15 cellular contexts compared by ENCODE assay signal in the genomic region with DNA sequence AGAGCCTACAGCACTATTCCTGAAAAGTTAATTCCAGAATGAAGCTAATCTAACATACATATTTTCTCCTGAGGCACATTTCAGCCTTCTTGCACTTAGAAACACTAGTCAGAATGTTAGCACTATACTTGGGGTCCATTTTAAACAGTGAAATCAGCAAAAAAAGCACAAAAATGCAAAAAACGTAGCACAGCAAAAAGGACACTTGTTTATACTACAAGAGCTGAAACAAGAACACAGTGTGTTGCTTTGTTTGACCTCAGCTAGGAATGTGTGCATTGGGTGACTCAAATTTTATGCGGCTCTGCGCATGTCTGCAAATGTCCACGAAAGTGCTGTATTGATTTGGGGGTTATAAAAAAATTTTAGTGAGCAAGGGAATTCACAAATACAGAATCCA.
DNase-seq lines count a peak whose midpoint lies in the region; ATAC-seq and TF ChIP-seq lines count a peak whose summit lies in the region.
"Had no signal": no experiment of that assay in that cellular context is flagged by ENCODE, and none has a peak within 500 bp of the region (broad histone marks: within the 10 kb centered on the region; RNA-seq: fewer than 3 reads in every experiment).

No MANE protein-coding gene starts in this region.

- H3K27me3 ChIP-seq in PC-3 (ENCODE audit: low read length) (no peaks in the 10 kb centered on the region), brain microvascular endothelial cell (replicated peaks) (no peaks in the 10 kb centered on the region), left lung (no peaks in the 10 kb centered on the region), lower lobe of right lung (ENCODE audit: low read depth) (no peaks in the 10 kb centered on the region)

- H2AFZ ChIP-seq in PC-3 (ENCODE audit: low read length), result peak overlapping the region; percentile 43; the same call in 1 of the 2 replicates
- H2AFZ ChIP-seq: GM23248 had no signal

- no peaks in the 10 kb centered on the region for H3K9me3 ChIP-seq in PC-3 (ENCODE audit: low read length)
- no peaks in the 10 kb centered on the region for H3K9me3 ChIP-seq in left lung
- no peaks in the 10 kb centered on the region for H3K9me3 ChIP-seq in lower lobe of right lung

- no TSS peak for BruUV-seq in PC-3 (replicated peaks; lab: Mats Ljungman, UMichigan)

- H3K4me3 ChIP-seq in PC-3 (ENCODE audit: low read length) (no peak overlapping the region), brain microvascular endothelial cell (ENCODE audit: low read depth, low read length) (no peak overlapping the region), left lung (no peak overlapping the region), lower lobe of right lung (no peak overlapping the region)
- H3K4me3 ChIP-seq: GM23248 had no signal

- H3K27ac ChIP-seq in PC-3 (ENCODE audit: low read length) (no peak overlapping the region), brain microvascular endothelial cell (peak overlapping the region; percentile 35), left lung (no peak overlapping the region), lower lobe of right lung (no peak overlapping the region)
- H3K27ac ChIP-seq: GM23248 had no signal

- H3K36me3 ChIP-seq in PC-3 (ENCODE audit: low read depth, low read length), result no peaks in the 10 kb centered on the region
- no peaks in the 10 kb centered on the region for H3K36me3 ChIP-seq in brain microvascular endothelial cell (replicated peaks)
- no peaks in the 10 kb centered on the region for H3K36me3 ChIP-seq in left lung
- no peaks in the 10 kb centered on the region for H3K36me3 ChIP-seq in lower lobe of right lung

- in situ Hi-C loops in brain microvascular endothelial cell (cut with HindIII; ENCODE audit: low pct_ligation_motif_present, low sequenced_read_pairs), result no loop called here

- POLR2A ChIA-PET in PC-3 (lab: Charles Lee; ENCODE audit: unreplicated experiment), result no interaction called here

- ATAC-seq in PC-3 (no peak), Right ventricle myocardium superior (ENCODE audit: poor library complexity) (no peak), left lung (no peak), lower lobe of right lung (no peak)
- ATAC-seq: HCT116 had no signal

- H3K79me2 ChIP-seq in PC-3 (ENCODE audit: low read length), result no peaks in the 10 kb centered on the region

- no peaks in the 10 kb centered on the region for H4K20me1 ChIP-seq in PC-3 (ENCODE audit: low read length)

- CTCF ChIA-PET in PC-3 (lab: Charles Lee), result no interaction called here

- H3K4me1 ChIP-seq in PC-3 (ENCODE audit: insufficient read depth, low read length), result peaks cover 26% of the 10 kb centered on the region
- H3K4me1 ChIP-seq in left lung, result peaks cover 8 to 9% of the 10 kb centered on the region in 2 donors
- no peaks in the 10 kb centered on the region for H3K4me1 ChIP-seq in lower lobe of right lung

- H3K9me2 ChIP-seq in PC-3 (replicated peaks; ENCODE audit: low read length), result no peaks in the 10 kb centered on the region

- DNase-seq in COLO829 (ENCODE audit: low spot score) (peak; percentile 83), PC-3 (peak; percentile 34), brain microvascular endothelial cell (peak; percentile 62), iris pigment epithelial cell (ENCODE audit: low read depth) (peak; percentile 58), Right ventricle myocardium superior (no peak), left lung (no peak), lower lobe of right lung (no peak), NCI-H1048 (lab: John Stamatoyannopoulos, UW) (no peak)
- DNase-seq: C1 segment of cervical spinal cord; CD4-positive, alpha-beta T cell; DMS153; DMS79 treated with DMSO at 0.1 percent for 48 hours; EL; GM23248 had no signal

- H3K9ac ChIP-seq in PC-3 (ENCODE audit: low read length), result no peak overlapping the region
- H3K9ac ChIP-seq: GM23248 had no signal

- H3K4me2 ChIP-seq in PC-3 (ENCODE audit: low read length), result 0 out of 2 replicates have a peak overlapping the region, but pooled peaks have one; percentile 15

- intact Hi-C loops in PC-3 (cut with micrococcal nuclease) (loop anchor here (10.0 kb wide), 1 partner anchor 157 kb away; no protein-coding TSS in a partner anchor), Right ventricle myocardium superior (cut with DNase I) (no loop called here), left lung (cut with DNase I) (no loop called here), lower lobe of right lung (cut with DNase I) (no loop called here)

- TF ChIP-seq CTCF in PC-3 (conservative IDR thresholded peaks at IDR 0.05; ENCODE audit: low read depth, low read length) (no peak), brain microvascular endothelial cell (IDR thresholded peaks at IDR 0.05; ENCODE audit: low read depth, low read length, missing control alignments) (no peak), left lung (IDR thresholded peaks at IDR 0.05) (no peak), lower lobe of right lung (IDR thresholded peaks at IDR 0.05) (no peak)

- H3F3A ChIP-seq in PC-3 (ENCODE audit: low read length, unreplicated experiment), result no peaks in the 10 kb centered on the region

Comparison
In these comparisons a context has a peak if more than half of its experiments do, and no peak if none do; other contexts are left out.
1. DNase-seq: peak in COLO829 (single experiment), PC-3 (single experiment), brain microvascular endothelial cell (single experiment) and iris pigment epithelial cell (single experiment); none in Right ventricle myocardium superior (single experiment), left lung (0 of 2), lower lobe of right lung (single experiment) and NCI-H1048 (single experiment).